ENCODE assay signal across 16 cellular contexts in the genomic region with DNA sequence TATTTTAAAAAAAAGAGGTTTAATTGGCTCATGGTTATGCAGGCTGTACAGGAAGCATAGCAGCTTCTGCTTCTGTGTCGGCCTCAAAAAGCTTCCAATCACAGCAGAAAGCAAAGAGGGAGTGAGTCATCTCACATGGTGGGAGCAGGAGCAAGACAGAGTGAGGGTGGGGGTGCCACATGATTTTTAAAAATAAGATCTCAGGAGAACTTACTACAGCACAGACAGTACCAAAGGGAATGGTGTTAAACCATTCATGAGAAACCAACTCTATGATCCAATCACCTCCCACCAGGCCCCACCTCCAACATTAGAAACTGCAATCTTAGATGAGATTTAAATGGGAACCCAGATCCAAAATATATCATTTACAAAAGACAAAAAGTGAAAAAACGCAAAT. TPM values are rescaled to one million over a fixed set of nuclear protein-coding genes. Genes with fewer than 3 reads are reported as not detected.
DNase-seq lines count a peak whose midpoint lies in the region; ATAC-seq and TF ChIP-seq lines count a peak whose summit lies in the region.
"Had no signal": no experiment of that assay in that cellular context is flagged by ENCODE, and none has a peak within 500 bp of the region (broad histone marks: within the 10 kb centered on the region; RNA-seq: fewer than 3 reads in every experiment).

No MANE protein-coding gene starts in this region.

- H3K27me3 ChIP-seq in brain microvascular endothelial cell (replicated peaks) = no peaks in the 10 kb centered on the region

- intact Hi-C loops in activated CD4-positive, alpha-beta T cell treated with anti-CD3 and anti-CD28 coated beads for 36 hours (cut with DNase I, micrococcal nuclease) = no loop called here

- peaks cover 6% of the 10 kb centered on the region for H3K9me3 Mint-ChIP-seq in activated CD4-positive, alpha-beta T cell treated with anti-CD3 and anti-CD28 coated beads for 36 hours (ENCODE audit: low read depth)
- H3K9me3 Mint-ChIP-seq in activated T-cell treated with anti-CD3 and anti-CD28 coated beads, Interleukin-2, amount 50 U/mL, for 24 hours = peaks cover 11% of the 10 kb centered on the region

- H3K36me3 Mint-ChIP-seq in activated CD4-positive, alpha-beta T cell treated with anti-CD3 and anti-CD28 coated beads for 36 hours (ENCODE audit: low read depth) = peaks cover 32% of the 10 kb centered on the region
- H3K36me3 Mint-ChIP-seq in activated T-cell treated with anti-CD3 and anti-CD28 coated beads, Interleukin-2, amount 50 U/mL, for 24 hours (ENCODE audit: low read depth) = peaks cover 62% of the 10 kb centered on the region

- CTCF ChIA-PET in activated CD4-positive, alpha-beta T cell treated with anti-CD3 and anti-CD28 coated beads for 36 hours (lab: Charles Lee) = no interaction called here

- TF ChIP-seq CTCF in brain microvascular endothelial cell (IDR thresholded peaks at IDR 0.05; ENCODE audit: low read depth, low read length, missing control alignments) = no peak

- no peak overlapping the region for H3K27ac ChIP-seq in brain microvascular endothelial cell
- H3K27ac ChIP-seq: GM23248 had no signal

- no peaks in the 10 kb centered on the region for H3K36me3 ChIP-seq in brain microvascular endothelial cell (replicated peaks)

- no peaks in the 10 kb centered on the region for H3K27me3 Mint-ChIP-seq in activated CD4-positive, alpha-beta T cell treated with anti-CD3 and anti-CD28 coated beads for 36 hours
- no peaks in the 10 kb centered on the region for H3K27me3 Mint-ChIP-seq in activated T-cell treated with anti-CD3 and anti-CD28 coated beads, Interleukin-2, amount 50 U/mL, for 24 hours
- H3K27me3 Mint-ChIP-seq: B cell; CD4-positive, alpha-beta memory T cell had no signal

- peak; percentile 45 for DNase-seq in CD1c-positive myeloid dendritic cell (ENCODE audit: extremely low spot score)
- peak; percentile 12 for DNase-seq in brain microvascular endothelial cell
- peak; percentile 57 for DNase-seq in inferior parietal cortex (ENCODE audit: extremely low spot score)
- DNase-seq in superior temporal gyrus (ENCODE audit: extremely low spot score) = peak; percentile 63
- DNase-seq in activated CD4-positive, alpha-beta T cell treated with anti-CD3 and anti-CD28 coated beads for 36 hours = no peak
- DNase-seq in activated T-cell treated with anti-CD3 and anti-CD28 coated beads, Interleukin-2, amount 50 U/mL, for 24 hours = no peak
- DNase-seq: ACHN; C1 segment of cervical spinal cord; CD4-positive, alpha-beta memory T cell; DMS79; GM23248; IMR-90 had no signal

- H3K4me3 Mint-ChIP-seq in activated CD4-positive, alpha-beta T cell treated with anti-CD3 and anti-CD28 coated beads for 36 hours = no peak overlapping the region
- H3K4me3 Mint-ChIP-seq in activated T-cell treated with anti-CD3 and anti-CD28 coated beads, Interleukin-2, amount 50 U/mL, for 24 hours = no peak overlapping the region
- H3K4me3 Mint-ChIP-seq: B cell; CD4-positive, alpha-beta memory T cell had no signal

- ATAC-seq in activated CD4-positive, alpha-beta T cell treated with anti-CD3 and anti-CD28 coated beads for 36 hours = no peak
- ATAC-seq in HG03432 (IDR thresholded peaks at IDR 0.05; ENCODE audit: unreplicated experiment) = no peak
- ATAC-seq: GM12878, HCT116 had no signal

- no peaks in the 10 kb centered on the region for H3K4me1 Mint-ChIP-seq in activated CD4-positive, alpha-beta T cell treated with anti-CD3 and anti-CD28 coated beads for 36 hours
- H3K4me1 Mint-ChIP-seq in activated T-cell treated with anti-CD3 and anti-CD28 coated beads, Interleukin-2, amount 50 U/mL, for 24 hours (ENCODE audit: low read depth) = peaks cover 9% of the 10 kb centered on the region

- POLR2A ChIA-PET in activated CD4-positive, alpha-beta T cell treated with anti-CD3 and anti-CD28 coated beads for 36 hours (lab: Charles Lee) = no interaction called here

- no peak overlapping the region for H3K27ac Mint-ChIP-seq in activated CD4-positive, alpha-beta T cell treated with anti-CD3 and anti-CD28 coated beads for 36 hours
- H3K27ac Mint-ChIP-seq in activated T-cell treated with anti-CD3 and anti-CD28 coated beads, Interleukin-2, amount 50 U/mL, for 24 hours = no peak overlapping the region
- H3K27ac Mint-ChIP-seq: B cell; CD4-positive, alpha-beta memory T cell had no signal

- in situ Hi-C loops in brain microvascular endothelial cell (cut with HindIII; ENCODE audit: low pct_ligation_motif_present, low sequenced_read_pairs) = no loop called here

- H3K4me3 ChIP-seq in brain microvascular endothelial cell (ENCODE audit: low read depth, low read length) = no peak overlapping the region
- H3K4me3 ChIP-seq: GM12878, GM23248 had no signal

RNA-seq across cellular contexts. Expression of a gene that starts 14.6 kb away (rescaled TPM):
- 10 to 100 TPM; 14.5 to 16.3 TPM for total RNA-seq in activated CD4-positive, alpha-beta T cell treated with anti-CD3 and anti-CD28 coated beads for 36 hours

Comparison
In these comparisons a context has a peak if more than half of its experiments do, and no peak if none do; other contexts are left out.
1. DNase-seq: peak in CD1c-positive myeloid dendritic cell (single experiment), brain microvascular endothelial cell (single experiment), inferior parietal cortex (single experiment) and superior temporal gyrus (single experiment); none in activated CD4-positive, alpha-beta T cell treated with anti-CD3 and anti-CD28 coated beads for 36 hours (single experiment) and activated T-cell treated with anti-CD3 and anti-CD28 coated beads, Interleukin-2, amount 50 U/mL, for 24 hours (single experiment).